In the genomic region with DNA sequence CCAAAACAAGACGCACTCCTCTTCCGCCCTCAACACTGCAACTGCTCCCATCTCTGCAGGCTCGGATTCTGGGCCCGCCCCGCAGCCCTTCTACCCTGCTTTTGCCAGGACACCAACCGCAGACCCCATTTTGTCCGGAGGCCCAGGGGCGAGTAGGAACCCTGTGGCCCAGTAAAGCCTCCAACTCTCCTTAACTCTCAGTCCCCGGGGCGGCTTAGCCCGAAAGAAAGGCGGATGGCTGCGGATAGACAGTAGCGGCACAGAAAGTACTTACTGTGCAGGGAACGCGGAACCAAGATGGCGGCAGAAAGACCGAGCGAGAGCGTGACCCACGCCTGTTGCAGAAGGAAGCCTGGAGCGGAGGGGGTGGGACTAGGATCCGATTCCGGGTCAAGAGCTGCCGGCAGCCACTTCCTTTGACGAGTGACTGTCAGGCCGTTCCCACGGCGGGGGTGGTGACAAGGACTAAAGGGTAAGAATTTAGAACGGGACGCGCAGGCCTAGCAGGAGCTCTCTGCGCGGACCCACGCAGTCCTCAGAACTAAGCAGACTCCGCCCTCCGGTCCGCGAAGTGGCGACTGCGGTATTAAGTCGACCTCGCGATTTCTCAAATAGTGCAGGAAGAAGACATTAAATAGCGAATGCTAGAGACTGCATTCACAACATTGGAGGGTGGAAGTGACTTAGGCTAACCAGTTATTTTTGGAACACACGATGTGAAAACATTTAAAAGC, we compare ENCODE assay signal across 1 cellular context.
TF ChIP-seq lines count a peak whose summit lies in the region.

Gene NACA, minus strand, starts transcription at position 311 of the 734 bp plus-strand sequence. CDS start 778 bp downstream, outside the sequence.

TF ChIP-seq in HepG2, 621 proteins besides CTCF, POLR2A, EP300 and RAD21 (continued from another document and continues in another):
- TF ChIP-seq, protein P1, sequence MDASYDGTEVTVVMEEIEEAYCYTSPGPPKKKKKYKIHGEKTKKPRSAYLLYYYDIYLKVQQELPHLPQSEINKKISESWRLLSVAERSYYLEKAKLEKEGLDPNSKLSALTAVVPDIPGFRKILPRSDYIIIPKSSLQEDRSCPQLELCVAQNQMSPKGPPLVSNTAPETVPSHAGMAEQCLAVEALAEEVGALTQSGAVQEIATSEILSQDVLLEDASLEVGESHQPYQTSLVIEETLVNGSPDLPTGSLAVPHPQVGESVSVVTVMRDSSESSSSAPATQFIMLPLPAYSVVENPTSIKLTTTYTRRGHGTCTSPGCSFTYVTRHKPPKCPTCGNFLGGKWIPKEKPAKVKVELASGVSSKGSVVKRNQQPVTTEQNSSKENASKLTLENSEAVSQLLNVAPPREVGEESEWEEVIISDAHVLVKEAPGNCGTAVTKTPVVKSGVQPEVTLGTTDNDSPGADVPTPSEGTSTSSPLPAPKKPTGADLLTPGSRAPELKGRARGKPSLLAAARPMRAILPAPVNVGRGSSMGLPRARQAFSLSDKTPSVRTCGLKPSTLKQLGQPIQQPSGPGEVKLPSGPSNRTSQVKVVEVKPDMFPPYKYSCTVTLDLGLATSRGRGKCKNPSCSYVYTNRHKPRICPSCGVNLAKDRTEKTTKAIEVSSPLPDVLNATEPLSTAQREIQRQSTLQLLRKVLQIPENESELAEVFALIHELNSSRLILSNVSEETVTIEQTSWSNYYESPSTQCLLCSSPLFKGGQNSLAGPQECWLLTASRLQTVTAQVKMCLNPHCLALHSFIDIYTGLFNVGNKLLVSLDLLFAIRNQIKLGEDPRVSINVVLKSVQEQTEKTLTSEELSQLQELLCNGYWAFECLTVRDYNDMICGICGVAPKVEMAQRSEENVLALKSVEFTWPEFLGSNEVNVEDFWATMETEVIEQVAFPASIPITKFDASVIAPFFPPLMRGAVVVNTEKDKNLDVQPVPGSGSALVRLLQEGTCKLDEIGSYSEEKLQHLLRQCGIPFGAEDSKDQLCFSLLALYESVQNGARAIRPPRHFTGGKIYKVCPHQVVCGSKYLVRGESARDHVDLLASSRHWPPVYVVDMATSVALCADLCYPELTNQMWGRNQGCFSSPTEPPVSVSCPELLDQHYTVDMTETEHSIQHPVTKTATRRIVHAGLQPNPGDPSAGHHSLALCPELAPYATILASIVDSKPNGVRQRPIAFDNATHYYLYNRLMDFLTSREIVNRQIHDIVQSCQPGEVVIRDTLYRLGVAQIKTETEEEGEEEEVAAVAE (CRISPR knock-in tag; IDR thresholded peaks at IDR 0.05; ENCODE audit: borderline replicate concordance): peak; percentile 71
- TF ChIP-seq FOXO4 (CRISPR knock-in tag; conservative IDR thresholded peaks at IDR 0.05) (no peak), FOXK1 (CRISPR knock-in tag; IDR thresholded peaks at IDR 0.05; ENCODE audit: borderline replicate concordance, low read depth) (peak; percentile 89; the same call in 1 of the 2 replicates), ZIK1 (CRISPR knock-in tag; IDR thresholded peaks at IDR 0.05; ENCODE audit: borderline replicate concordance, low read depth) (peak; percentile 61; the same call in 1 of the 2 replicates), ZNF746 (CRISPR knock-in tag; IDR thresholded peaks at IDR 0.05) (no peak), KLF6 (CRISPR knock-in tag; IDR thresholded peaks at IDR 0.05) (peak; percentile 92), ZNF333 (CRISPR knock-in tag; IDR thresholded peaks at IDR 0.05; ENCODE audit: borderline replicate concordance) (peak; percentile 63; the same call in 1 of the 2 replicates), ARNT (IDR thresholded peaks at IDR 0.05) (no peak), TOPORS (CRISPR knock-in tag; IDR thresholded peaks at IDR 0.05) (peak; percentile 93), ZNF775 (CRISPR knock-in tag; IDR thresholded peaks at IDR 0.05; ENCODE audit: borderline replicate concordance) (peak; percentile 69; the same call in 1 of the 2 replicates), THAP11 (CRISPR knock-in tag; IDR thresholded peaks at IDR 0.05) (peak; percentile 95), RNF2 (conservative IDR thresholded peaks at IDR 0.05; ENCODE audit: low read depth) (0 out of 2 replicates have a peak, but pooled peaks have one; percentile 31), ZNF782 (CRISPR knock-in tag; IDR thresholded peaks at IDR 0.05; ENCODE audit: borderline replicate concordance) (peak; percentile 77; the same call in 1 of the 2 replicates), ZNF33A (CRISPR knock-in tag; IDR thresholded peaks at IDR 0.05; ENCODE audit: borderline replicate concordance) (no peak), PBX2 (CRISPR knock-in tag; IDR thresholded peaks at IDR 0.05) (peak; percentile 79), FOXM1 (CRISPR knock-in tag; IDR thresholded peaks at IDR 0.05) (no peak), POGZ (CRISPR knock-in tag; IDR thresholded peaks at IDR 0.05) (peak; percentile 83), STAG1 (CRISPR knock-in tag; IDR thresholded peaks at IDR 0.05) (no peak), ZC3H4 (CRISPR knock-in tag; IDR thresholded peaks at IDR 0.05; ENCODE audit: borderline replicate concordance) (no peak), ZNF264 (CRISPR knock-in tag; IDR thresholded peaks at IDR 0.05) (peak; percentile 60; the same call in 1 of the 2 replicates), PRPF4 (IDR thresholded peaks at IDR 0.05; ENCODE audit: low read depth, low read length, poor library complexity, severe bottlenecking) (no peak), ZNF619 (CRISPR knock-in tag; IDR thresholded peaks at IDR 0.05) (peak; percentile 98), CC2D1A (CRISPR knock-in tag; IDR thresholded peaks at IDR 0.05) (no peak), ZNF646 (CRISPR knock-in tag; IDR thresholded peaks at IDR 0.05) (0 out of 2 replicates have a peak, but pooled peaks have one; percentile 44), ZNF292 (CRISPR knock-in tag; IDR thresholded peaks at IDR 0.05; ENCODE audit: borderline replicate concordance, low read depth) (peak; percentile 66; the same call in 1 of the 2 replicates), ZNF382 (CRISPR knock-in tag; IDR thresholded peaks at IDR 0.05; ENCODE audit: borderline replicate concordance) (no peak), YEATS2 (CRISPR knock-in tag; IDR thresholded peaks at IDR 0.05; ENCODE audit: borderline replicate concordance) (peak; percentile 99), MBD4 (IDR thresholded peaks at IDR 0.05; ENCODE audit: borderline replicate concordance, low read length) (no peak)
- TF ChIP-seq, protein P2, sequence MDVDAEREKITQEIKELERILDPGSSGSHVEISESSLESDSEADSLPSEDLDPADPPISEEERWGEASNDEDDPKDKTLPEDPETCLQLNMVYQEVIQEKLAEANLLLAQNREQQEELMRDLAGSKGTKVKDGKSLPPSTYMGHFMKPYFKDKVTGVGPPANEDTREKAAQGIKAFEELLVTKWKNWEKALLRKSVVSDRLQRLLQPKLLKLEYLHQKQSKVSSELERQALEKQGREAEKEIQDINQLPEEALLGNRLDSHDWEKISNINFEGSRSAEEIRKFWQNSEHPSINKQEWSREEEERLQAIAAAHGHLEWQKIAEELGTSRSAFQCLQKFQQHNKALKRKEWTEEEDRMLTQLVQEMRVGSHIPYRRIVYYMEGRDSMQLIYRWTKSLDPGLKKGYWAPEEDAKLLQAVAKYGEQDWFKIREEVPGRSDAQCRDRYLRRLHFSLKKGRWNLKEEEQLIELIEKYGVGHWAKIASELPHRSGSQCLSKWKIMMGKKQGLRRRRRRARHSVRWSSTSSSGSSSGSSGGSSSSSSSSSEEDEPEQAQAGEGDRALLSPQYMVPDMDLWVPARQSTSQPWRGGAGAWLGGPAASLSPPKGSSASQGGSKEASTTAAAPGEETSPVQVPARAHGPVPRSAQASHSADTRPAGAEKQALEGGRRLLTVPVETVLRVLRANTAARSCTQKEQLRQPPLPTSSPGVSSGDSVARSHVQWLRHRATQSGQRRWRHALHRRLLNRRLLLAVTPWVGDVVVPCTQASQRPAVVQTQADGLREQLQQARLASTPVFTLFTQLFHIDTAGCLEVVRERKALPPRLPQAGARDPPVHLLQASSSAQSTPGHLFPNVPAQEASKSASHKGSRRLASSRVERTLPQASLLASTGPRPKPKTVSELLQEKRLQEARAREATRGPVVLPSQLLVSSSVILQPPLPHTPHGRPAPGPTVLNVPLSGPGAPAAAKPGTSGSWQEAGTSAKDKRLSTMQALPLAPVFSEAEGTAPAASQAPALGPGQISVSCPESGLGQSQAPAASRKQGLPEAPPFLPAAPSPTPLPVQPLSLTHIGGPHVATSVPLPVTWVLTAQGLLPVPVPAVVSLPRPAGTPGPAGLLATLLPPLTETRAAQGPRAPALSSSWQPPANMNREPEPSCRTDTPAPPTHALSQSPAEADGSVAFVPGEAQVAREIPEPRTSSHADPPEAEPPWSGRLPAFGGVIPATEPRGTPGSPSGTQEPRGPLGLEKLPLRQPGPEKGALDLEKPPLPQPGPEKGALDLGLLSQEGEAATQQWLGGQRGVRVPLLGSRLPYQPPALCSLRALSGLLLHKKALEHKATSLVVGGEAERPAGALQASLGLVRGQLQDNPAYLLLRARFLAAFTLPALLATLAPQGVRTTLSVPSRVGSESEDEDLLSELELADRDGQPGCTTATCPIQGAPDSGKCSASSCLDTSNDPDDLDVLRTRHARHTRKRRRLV (CRISPR knock-in tag; IDR thresholded peaks at IDR 0.05): peak; percentile 78; the same call in 1 of the 2 replicates
- TF ChIP-seq, protein P3, sequence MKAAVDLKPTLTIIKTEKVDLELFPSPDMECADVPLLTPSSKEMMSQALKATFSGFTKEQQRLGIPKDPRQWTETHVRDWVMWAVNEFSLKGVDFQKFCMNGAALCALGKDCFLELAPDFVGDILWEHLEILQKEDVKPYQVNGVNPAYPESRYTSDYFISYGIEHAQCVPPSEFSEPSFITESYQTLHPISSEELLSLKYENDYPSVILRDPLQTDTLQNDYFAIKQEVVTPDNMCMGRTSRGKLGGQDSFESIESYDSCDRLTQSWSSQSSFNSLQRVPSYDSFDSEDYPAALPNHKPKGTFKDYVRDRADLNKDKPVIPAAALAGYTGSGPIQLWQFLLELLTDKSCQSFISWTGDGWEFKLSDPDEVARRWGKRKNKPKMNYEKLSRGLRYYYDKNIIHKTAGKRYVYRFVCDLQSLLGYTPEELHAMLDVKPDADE (CRISPR knock-in tag; IDR thresholded peaks at IDR 0.05): 0 out of 2 replicates have a peak, but pooled peaks have one; percentile 35
